ENCODE assay signal across 8 cellular contexts in the genomic region with DNA sequence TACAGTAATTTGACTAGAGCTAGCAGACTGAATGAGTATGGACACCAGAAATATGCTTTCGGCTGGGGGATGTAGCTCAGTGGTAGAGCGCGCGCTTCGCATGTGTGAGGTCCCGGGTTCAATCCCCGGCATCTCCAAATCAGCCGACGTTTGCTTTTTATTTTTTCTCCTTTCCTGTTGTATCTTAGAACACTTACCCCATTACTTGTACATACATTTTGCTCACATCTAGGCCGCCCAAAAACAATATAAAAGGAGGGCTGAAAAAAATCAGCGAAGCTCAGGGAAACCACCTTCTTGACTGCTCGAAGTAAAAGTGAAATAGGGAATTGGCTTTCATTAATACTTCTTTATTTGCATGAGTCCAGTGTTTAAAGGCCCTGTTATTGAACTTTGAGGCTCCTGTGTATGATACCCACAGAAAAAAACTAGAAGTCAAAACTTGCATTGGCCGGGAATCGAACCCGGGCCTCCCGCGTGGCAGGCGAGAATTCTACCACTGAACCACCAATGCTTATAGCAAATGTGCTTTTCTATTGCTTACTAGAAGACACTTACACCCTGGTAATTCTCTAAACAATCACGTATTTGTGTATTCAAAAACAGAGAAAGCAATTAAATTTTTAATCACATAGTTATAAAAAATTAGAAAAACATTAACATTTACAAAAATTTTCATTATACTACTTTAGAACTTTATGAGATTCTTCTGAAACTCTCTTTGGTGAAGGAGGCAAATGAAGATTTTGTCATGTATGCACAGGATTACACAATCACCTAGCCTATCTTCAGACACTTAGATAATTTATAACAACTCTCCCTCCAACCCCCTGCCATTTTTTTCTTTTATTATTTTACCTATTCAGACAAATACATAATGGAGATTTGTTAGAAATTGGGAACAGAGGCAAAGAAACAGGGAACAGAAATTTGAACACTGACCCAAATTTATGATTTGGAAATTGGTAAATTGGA. TPM values are rescaled to one million over a fixed set of nuclear protein-coding genes. Genes with fewer than 3 reads are reported as not detected.
DNase-seq lines count a peak whose midpoint lies in the region; ATAC-seq and TF ChIP-seq lines count a peak whose summit lies in the region.

No MANE protein-coding gene starts in this region.

- H3K27ac ChIP-seq in foreskin keratinocyte: peak overlapping the region; percentile 41

- peaks cover 29% of the 10 kb centered on the region for H3K4me1 Mint-ChIP-seq in neural crest cell
- H3K4me1 Mint-ChIP-seq in stimulated activated naive CD8-positive, alpha-beta T cell treated with anti-CD3 and anti-CD28 coated beads, Interleukin-15, Interleukin-2, amounts not matched to agents 100 ng/mL and 50 ng/mL, for 24 hours (ENCODE audit: low read depth): peaks cover 53% of the 10 kb centered on the region

- H3K27me3 ChIP-seq in MG63 (no peaks in the 10 kb centered on the region), foreskin keratinocyte (no peaks in the 10 kb centered on the region)

- no peaks in the 10 kb centered on the region for H3K9me3 ChIP-seq in MG63

- H3K4me1 ChIP-seq in foreskin keratinocyte: no peaks in the 10 kb centered on the region

- H3K36me3 Mint-ChIP-seq in neural crest cell (ENCODE audit: low read depth): peaks cover 5% of the 10 kb centered on the region
- peaks cover 5% of the 10 kb centered on the region for H3K36me3 Mint-ChIP-seq in stimulated activated naive CD8-positive, alpha-beta T cell treated with anti-CD3 and anti-CD28 coated beads, Interleukin-15, Interleukin-2, amounts not matched to agents 100 ng/mL and 50 ng/mL, for 24 hours (ENCODE audit: low read depth)

- peak overlapping the region; percentile 91 for H3K4me3 Mint-ChIP-seq in neural crest cell
- peak overlapping the region; percentile 90 for H3K4me3 Mint-ChIP-seq in stimulated activated naive CD8-positive, alpha-beta T cell treated with anti-CD3 and anti-CD28 coated beads, Interleukin-15, Interleukin-2, amounts not matched to agents 100 ng/mL and 50 ng/mL, for 24 hours

- H3K9me3 Mint-ChIP-seq in neural crest cell: peaks cover 3% of the 10 kb centered on the region
- H3K9me3 Mint-ChIP-seq in stimulated activated naive CD8-positive, alpha-beta T cell treated with anti-CD3 and anti-CD28 coated beads, Interleukin-15, Interleukin-2, amounts not matched to agents 100 ng/mL and 50 ng/mL, for 24 hours: no peaks in the 10 kb centered on the region

- peaks cover 18% of the 10 kb centered on the region for H3K27me3 Mint-ChIP-seq in neural crest cell (ENCODE audit: low read depth)
- no peaks in the 10 kb centered on the region for H3K27me3 Mint-ChIP-seq in stimulated activated naive CD8-positive, alpha-beta T cell treated with anti-CD3 and anti-CD28 coated beads, Interleukin-15, Interleukin-2, amounts not matched to agents 100 ng/mL and 50 ng/mL, for 24 hours

- ATAC-seq in foreskin keratinocyte: peak; percentile 90

- H3K36me3 ChIP-seq in MG63: no peaks in the 10 kb centered on the region

- H3K4me3 ChIP-seq in MG63: peak overlapping the region; percentile 71

- peak; percentile 0 for TF ChIP-seq CTCF in foreskin keratinocyte (conservative IDR thresholded peaks at IDR 0.05)
- TF ChIP-seq CTCF in neural crest cell (conservative IDR thresholded peaks at IDR 0.05): no peak

- peak overlapping the region; percentile 12 for H3K27ac Mint-ChIP-seq in neural crest cell (ENCODE audit: unreplicated experiment)
- peak overlapping the region; percentile 96 for H3K27ac Mint-ChIP-seq in stimulated activated naive CD8-positive, alpha-beta T cell treated with anti-CD3 and anti-CD28 coated beads, Interleukin-15, Interleukin-2, amounts not matched to agents 100 ng/mL and 50 ng/mL, for 24 hours

- DNase-seq in EL: peak; percentile 81
- DNase-seq in HCEC 1CT: peak; percentile 74
- peak; percentile 47 for DNase-seq in MG63
- DNase-seq in SIG-M5 treated with dmso at 0.1 percent for 504 hours (lab: John Stamatoyannopoulos, UW; ENCODE audit: unreplicated experiment): peak; percentile 85
- peak; percentile 75 for DNase-seq in activated gamma-delta T cell treated with anti-CD3 and anti-CD28 coated beads, Interleukin-2, amount 50 U/mL, for 16 hours (ENCODE audit: low read depth)
- peak; percentile 79 to 92 for DNase-seq in foreskin keratinocyte
- DNase-seq in neural crest cell (ENCODE audit: low read depth, low spot score): peak; percentile 74

RNA-seq across cellular contexts. Expression of a gene that starts 35.2 kb away (rescaled TPM):
- 25.4 and 51.7 TPM in 2 replicates for total RNA-seq in MG63 (2014; rRNA removed; shearing (Covaris generic); ENCODE audit: low replicate concordance)
- total RNA-seq in foreskin keratinocyte: 55.8 and 66.5 TPM in 2 replicates
- polyA plus RNA-seq in foreskin keratinocyte: 7.4 and 11.6 TPM in 2 replicates
- 54.4 and 55.9 TPM in 2 replicates for total RNA-seq in neural crest cell

Comparison
In these comparisons a context has a peak if more than half of its experiments do, and no peak if none do; other contexts are left out.
1. Peak in every context shown above with its lines: DNase-seq, ATAC-seq, H3K4me3 ChIP-seq and H3K27ac ChIP-seq.